In the genomic region with DNA sequence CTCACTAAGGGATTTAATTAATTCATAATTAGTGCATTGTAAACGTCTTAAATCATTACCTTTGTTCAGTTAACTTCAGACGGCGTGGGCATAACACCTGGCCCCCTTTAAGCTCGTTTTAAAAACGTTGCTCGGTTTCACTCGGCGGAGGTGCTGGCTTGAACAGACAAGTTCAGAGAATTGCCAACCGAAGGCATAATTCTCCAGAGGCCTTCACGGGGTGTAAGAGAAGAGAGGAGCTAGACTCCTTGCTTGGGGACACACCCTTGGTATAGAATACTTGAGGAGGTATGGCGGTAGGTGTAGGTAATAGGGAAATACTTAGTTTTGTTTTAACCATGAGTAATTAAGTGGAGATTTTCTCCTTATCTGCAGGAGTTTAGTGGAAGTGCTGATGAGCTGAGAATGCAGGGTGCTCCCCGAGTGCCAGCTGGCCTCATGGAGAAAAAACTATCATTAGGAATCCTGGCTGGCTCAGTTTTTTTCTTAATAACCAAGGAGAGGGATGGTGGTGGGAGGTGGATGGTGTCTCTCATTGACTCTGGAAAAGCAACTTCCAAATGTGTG, we compare ENCODE assay signal across 8 cellular contexts. TPM values are rescaled to one million over a fixed set of nuclear protein-coding genes. Genes with fewer than 3 reads are reported as not detected.
DNase-seq lines count a peak whose midpoint lies in the region; ATAC-seq and TF ChIP-seq lines count a peak whose summit lies in the region.

No MANE protein-coding gene starts in this region.

- peak overlapping the region in 5 of 7 donors; percentile 1 to 46 (median 32) for H3K4me3 Mint-ChIP-seq in CD8-positive, alpha-beta memory T cell
- peak overlapping the region; percentile 88 for H3K4me3 Mint-ChIP-seq in endothelial cell (ENCODE audit: unreplicated experiment)

- no peaks in the 10 kb centered on the region for H3K4me1 ChIP-seq in CD8-positive, alpha-beta memory T cell (ENCODE audit: insufficient read depth, low read length)
- peaks cover 8% of the 10 kb centered on the region for H3K4me1 ChIP-seq in neuron (ENCODE audit: insufficient read depth, low read length)

- CTCF ChIA-PET in CD8-positive, alpha-beta memory T cell (lab: Charles Lee) = no interaction called here

- H2AFZ ChIP-seq in neuron (ENCODE audit: low read depth, low read length) = peak overlapping the region; percentile 71

- peak overlapping the region in 1 of 8 donors; percentile 43 for H3K27ac Mint-ChIP-seq in CD8-positive, alpha-beta memory T cell
- H3K27ac Mint-ChIP-seq in endothelial cell (ENCODE audit: unreplicated experiment) = no peak overlapping the region

- peaks cover 37 to 59% of the 10 kb centered on the region in 2 donors for H3K27me3 Mint-ChIP-seq in CD8-positive, alpha-beta memory T cell
- no peaks in the 10 kb centered on the region for H3K27me3 Mint-ChIP-seq in endothelial cell (ENCODE audit: unreplicated experiment)

- H3K36me3 Mint-ChIP-seq in CD8-positive, alpha-beta memory T cell = peaks cover 0 to 8% (median 0%) of the 10 kb centered on the region in 3 donors
- H3K36me3 Mint-ChIP-seq in endothelial cell (ENCODE audit: low read depth, unreplicated experiment) = no peaks in the 10 kb centered on the region

- DNase-seq in CD8-positive, alpha-beta memory T cell = no peak
- DNase-seq in NCI-H2171 (lab: John Stamatoyannopoulos, UW) (peak; percentile 50), endothelial cell (ENCODE audit: low spot score) (no peak), NCI-H187 treated with DMSO at 0.1 percent for 48 hours (lab: John Stamatoyannopoulos, UW) (no peak), dedifferentiated amniotic fluid mesenchymal stem cell (ENCODE audit: extremely low spot score) (no peak)

- H3K4me3 ChIP-seq in CD8-positive, alpha-beta memory T cell (ENCODE audit: low read length) = no peak overlapping the region
- peak overlapping the region; percentile 61 for H3K4me3 ChIP-seq in neuron (ENCODE audit: low read length)

- no peaks in the 10 kb centered on the region for H3K9me3 ChIP-seq in CD8-positive, alpha-beta memory T cell (ENCODE audit: low read length)
- H3K9me3 ChIP-seq in neuron (ENCODE audit: low read length) = no peaks in the 10 kb centered on the region

- H3K36me3 ChIP-seq in CD8-positive, alpha-beta memory T cell (ENCODE audit: insufficient read depth, low read length) = no peaks in the 10 kb centered on the region
- no peaks in the 10 kb centered on the region for H3K36me3 ChIP-seq in neuron (ENCODE audit: insufficient read depth, low read length)

- H3K27me3 ChIP-seq in CD8-positive, alpha-beta memory T cell (ENCODE audit: insufficient read depth, low read length, poor library complexity, severe bottlenecking) = peaks cover 5% of the 10 kb centered on the region
- no peaks in the 10 kb centered on the region for H3K27me3 ChIP-seq in neuron (ENCODE audit: insufficient read depth, low read length)

- no peak overlapping the region for H3K27ac ChIP-seq in CD8-positive, alpha-beta memory T cell (ENCODE audit: low read depth, low read length)

- POLR2A ChIA-PET in CD8-positive, alpha-beta memory T cell (lab: Charles Lee) = no interaction called here

- no peak for TF ChIP-seq CTCF in endothelial cell (IDR thresholded peaks at IDR 0.05; ENCODE audit: unreplicated experiment)

- H3K9me3 Mint-ChIP-seq in CD8-positive, alpha-beta memory T cell = peaks cover 0 to 9% (median 3%) of the 10 kb centered on the region in 5 donors
- H3K9me3 Mint-ChIP-seq in endothelial cell (ENCODE audit: unreplicated experiment) = no peaks in the 10 kb centered on the region

- ATAC-seq in HG03280 (IDR thresholded peaks at IDR 0.05; ENCODE audit: unreplicated experiment) = no peak
- no peak for ATAC-seq in GM18907 (IDR thresholded peaks at IDR 0.05; ENCODE audit: unreplicated experiment)

- peaks cover 6 to 11% (median 7%) of the 10 kb centered on the region in 3 donors for H3K4me1 Mint-ChIP-seq in CD8-positive, alpha-beta memory T cell
- H3K4me1 Mint-ChIP-seq in endothelial cell (ENCODE audit: unreplicated experiment) = peaks cover 8% of the 10 kb centered on the region

RNA-seq across cellular contexts. Expression of a gene that starts 0.9 kb away (rescaled TPM):
- total RNA-seq in CD8-positive, alpha-beta memory T cell = not detected
- polyA plus RNA-seq in CD8-positive, alpha-beta memory T cell = not detected
- 11.5 TPM for total RNA-seq in endothelial cell (ENCODE audit: unreplicated experiment)

RNA-seq across cellular contexts. Expression of a gene that starts 59.6 kb away (rescaled TPM):
- not detected for total RNA-seq in CD8-positive, alpha-beta memory T cell
- not detected for polyA plus RNA-seq in CD8-positive, alpha-beta memory T cell
- total RNA-seq in endothelial cell (ENCODE audit: unreplicated experiment) = 3.9 TPM

Comparison
In these comparisons a context has a peak if more than half of its experiments do, and no peak if none do; other contexts are left out.
1. RNA of a gene that starts 0.9 kb away (total RNA-seq): 11.5 TPM in endothelial cell (single experiment); not detected in CD8-positive, alpha-beta memory T cell; every median in the first group is over 10 times any median in the second.